ENCODE assay signal across 18 cellular contexts in the genomic region with DNA sequence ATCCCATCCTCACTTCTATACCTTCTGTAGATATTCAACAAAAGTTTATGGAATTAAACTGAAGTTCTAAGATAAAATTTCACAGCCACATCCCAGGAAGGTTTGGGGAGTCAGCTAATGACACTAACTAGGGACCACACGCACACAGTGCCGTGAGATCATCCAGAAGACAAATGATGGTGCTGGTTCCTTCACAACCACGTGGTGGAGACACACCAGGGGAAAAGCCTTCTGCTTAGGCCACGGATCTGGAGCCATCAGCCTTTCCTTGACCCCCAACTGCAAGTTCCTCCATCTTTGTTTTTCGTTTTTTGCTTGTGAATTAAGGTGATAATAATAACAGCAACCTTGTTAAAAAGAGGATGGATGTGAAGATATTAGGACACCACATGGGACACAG.
DNase-seq lines count a peak whose midpoint lies in the region; ATAC-seq, FAIRE-seq and TF ChIP-seq lines count a peak whose summit lies in the region.
"Had no signal": no experiment of that assay in that cellular context is flagged by ENCODE, and none has a peak within 500 bp of the region (broad histone marks: within the 10 kb centered on the region; RNA-seq: fewer than 3 reads in every experiment).

No MANE protein-coding gene starts in this region.

- DNase-seq in HepG2 (ENCODE audit: low spot score) (no peak), right lobe of liver (no peak), NCI-H69 (lab: John Stamatoyannopoulos, UW) (peak; percentile 12), dermis blood vessel endothelial cell (peak; percentile 5), GM23248 (no peak), osteocyte (ENCODE audit: extremely low spot score, unreplicated experiment) (no peak), GM10248 (ENCODE audit: extremely low spot score) (no peak), colonic mucosa (no peak)
- DNase-seq: CD4-positive, CD25-positive, alpha-beta regulatory T cell; DMS79; HCEC 1CT; NCI-H1436 treated with DMSO at 0.1 percent for 48 hours; NCI-H2081 treated with DMSO at 0.1 percent for 48 hours; NCI-H524 treated with DMSO at 0.1 percent for 48 hours; SK-N-SH had no signal

- H3K9ac ChIP-seq in HepG2 (ENCODE audit: insufficient read depth, low read depth, low read length) (no peak overlapping the region), GM23248 (no peak overlapping the region), colonic mucosa (ENCODE audit: low read depth in 2 of 2, low read length in 2 of 2) (no peak overlapping the region)
- H3K9ac ChIP-seq: SK-N-SH had no signal

- H3K36me3 ChIP-seq in HepG2 (replicated peaks in 1 of 2; ENCODE audit: control insufficient read depth in 1 of 2, insufficient read depth in 2 of 2, low read length in 2 of 2), result no peaks in the 10 kb centered on the region
- H3K36me3 ChIP-seq in right lobe of liver, result no peaks in the 10 kb centered on the region
- no peaks in the 10 kb centered on the region for H3K36me3 ChIP-seq in GM23248 (ENCODE audit: low read depth)
- H3K36me3 ChIP-seq in colonic mucosa, result no peaks in the 10 kb centered on the region

- H3K79me2 ChIP-seq in HepG2 (ENCODE audit: insufficient read depth, low read length) (no peaks in the 10 kb centered on the region), GM23248 (ENCODE audit: insufficient read depth) (no peaks in the 10 kb centered on the region)

- no peak overlapping the region for H3K27ac Mint-ChIP-seq in osteocyte (ENCODE audit: unreplicated experiment)
- H3K27ac Mint-ChIP-seq: CD4-positive, CD25-positive, alpha-beta regulatory T cell had no signal

- H3K4me3 Mint-ChIP-seq in osteocyte (ENCODE audit: unreplicated experiment), result no peak overlapping the region
- H3K4me3 Mint-ChIP-seq: CD4-positive, CD25-positive, alpha-beta regulatory T cell had no signal

- peaks cover 18% of the 10 kb centered on the region for H3F3A ChIP-seq in GM23248 (ENCODE audit: insufficient read depth)

- no peaks in the 10 kb centered on the region for H3K9me3 ChIP-seq in HepG2 (ENCODE audit: low read length)
- H3K9me3 ChIP-seq in right lobe of liver, result no peaks in the 10 kb centered on the region
- no peaks in the 10 kb centered on the region for H3K9me3 ChIP-seq in GM23248 (ENCODE audit: low read depth)
- no peaks in the 10 kb centered on the region for H3K9me3 ChIP-seq in colonic mucosa
- H3K9me3 ChIP-seq: A549, SK-N-SH had no signal

- 0 out of 2 replicates have a peak, but pooled peaks cover 10% of the 10 kb centered on the region for H3K4me1 ChIP-seq in HepG2 (ENCODE audit: insufficient read depth, low read length)
- H3K4me1 ChIP-seq in right lobe of liver, result no peaks in the 10 kb centered on the region
- H3K4me1 ChIP-seq in GM23248 (ENCODE audit: insufficient read depth), result peaks cover 24% of the 10 kb centered on the region
- H3K4me1 ChIP-seq in colonic mucosa, result no peaks in the 10 kb centered on the region
- H3K4me1 ChIP-seq: A549 had no signal

- no peak overlapping the region for H3K4me2 ChIP-seq in HepG2 (ENCODE audit: low read depth, low read length)
- H3K4me2 ChIP-seq in GM23248 (ENCODE audit: unreplicated experiment), result no peak overlapping the region
- H3K4me2 ChIP-seq: A549, SK-N-SH had no signal

- ATAC-seq in HepG2, result peak; percentile 45; the same call in 1 of the 3 replicates
- ATAC-seq in right lobe of liver, result no peak
- ATAC-seq: A549 had no signal

- H2AFZ ChIP-seq in HepG2 (ENCODE audit: low read length) (no peak overlapping the region), GM23248 (no peak overlapping the region)

- POLR2A ChIA-PET in HepG2 (lab: Yijun Ruan, JAX), result no interaction called here
- POLR2A ChIA-PET in GM10248 (lab: Yijun Ruan, JAX), result no interaction called here

- H3K27me3 ChIP-seq in HepG2 (ENCODE audit: control insufficient read depth in 1 of 2, insufficient read depth in 2 of 2, low read length in 2 of 2), result peaks cover 0 to 19% of the 10 kb centered on the region in 2 experiments; a peak in 1 of 5 replicates
- no peaks in the 10 kb centered on the region for H3K27me3 ChIP-seq in right lobe of liver
- no peaks in the 10 kb centered on the region for H3K27me3 ChIP-seq in GM23248 (replicated peaks; ENCODE audit: insufficient read depth)
- no peaks in the 10 kb centered on the region for H3K27me3 ChIP-seq in colonic mucosa

- TF ChIP-seq CTCF in HepG2 (CRISPR knock-in tag; IDR thresholded peaks at IDR 0.05) (no peak), right lobe of liver (IDR thresholded peaks at IDR 0.05) (no peak), osteocyte (IDR thresholded peaks at IDR 0.05) (no peak), GM10248 (IDR thresholded peaks at IDR 0.05; ENCODE audit: control extremely low read depth, extremely low read depth, low read depth, missing control alignments) (no peak), colonic mucosa (IDR thresholded peaks at IDR 0.05) (no peak)

- intact Hi-C loops in HepG2 (cut with micrococcal nuclease; ENCODE audit: unreplicated experiment) (no loop called here), right lobe of liver (cut with DNase I) (no loop called here), colonic mucosa (cut with DNase I) (no loop called here)

- H3K27ac ChIP-seq in HepG2 (ENCODE audit: extremely low read length, insufficient read depth, low read length) (no peak overlapping the region), right lobe of liver (no peak overlapping the region), GM23248 (no peak overlapping the region), colonic mucosa (no peak overlapping the region)
- H3K27ac ChIP-seq: A549 had no signal

- H3K4me1 Mint-ChIP-seq in osteocyte (ENCODE audit: unreplicated experiment), result peaks cover 51% of the 10 kb centered on the region
- H3K4me1 Mint-ChIP-seq: CD4-positive, CD25-positive, alpha-beta regulatory T cell had no signal

- TF ChIP-seq POLR2A in HepG2 (IDR thresholded peaks at IDR 0.05; ENCODE audit: insufficient read depth in 1 of 2, low read depth in 2 of 2, low read length in 2 of 2), result no peak
- no peak for TF ChIP-seq POLR2A in right lobe of liver (IDR thresholded peaks at IDR 0.05)

- BruUV-seq in HepG2 (replicated peaks; lab: Mats Ljungman, UMichigan), result no TSS peak

- H3K4me3 ChIP-seq in HepG2 (replicated peaks in 1 of 3; ENCODE audit: insufficient read depth in 1 of 3, low read depth in 2 of 3, low read length in 3 of 3), result no peak overlapping the region
- no peak overlapping the region for H3K4me3 ChIP-seq in right lobe of liver
- no peak overlapping the region for H3K4me3 ChIP-seq in GM23248
- H3K4me3 ChIP-seq in colonic mucosa, result no peak overlapping the region
- H3K4me3 ChIP-seq: A549 had no signal

- H3K9me3 Mint-ChIP-seq in osteocyte (ENCODE audit: unreplicated experiment), result no peaks in the 10 kb centered on the region

- no peaks in the 10 kb centered on the region for H3K36me3 Mint-ChIP-seq in osteocyte (ENCODE audit: unreplicated experiment)
- H3K36me3 Mint-ChIP-seq: CD4-positive, CD25-positive, alpha-beta regulatory T cell had no signal

- H4K20me1 ChIP-seq in HepG2 (ENCODE audit: insufficient read depth, low read length) (0 out of 2 replicates have a peak, but pooled peaks cover under 1% of the 10 kb centered on the region), GM23248 (ENCODE audit: insufficient read depth) (no peaks in the 10 kb centered on the region)

- in situ Hi-C loops in HepG2 (cut with HindIII; ENCODE audit: extremely low pct_ligation_motif_present, low pct_unique_long_range_greater_than_20kb) (loop anchor here (25.0 kb wide), 1 partner anchor 506 kb away; no protein-coding TSS in a partner anchor), GM23248 (cut with MboI) (no loop called here)

- FAIRE-seq in HepG2 (lab: Jason Lieb, UNC), result no peak
- FAIRE-seq: A549, G401.6, GM12892 had no signal

- WGBS in HepG2 (ENCODE audit: low lambda C conversion rate), result 9% methylated on average over 5 of the region's 5 CpGs
- 41% methylated on average over 5 of the region's 5 CpGs for WGBS in right lobe of liver (ENCODE audit: insufficient coverage, low coverage, low lambda C conversion rate, missing lambda C conversion rate)
- WGBS in GM23248 (ENCODE audit: low coverage in 1 of 2, low lambda C conversion rate in 2 of 2, missing lambda C conversion rate in 2 of 2), 2 experiments, result 83 to 90% methylated on average over 5 of the region's 5 CpGs

- TF ChIP-seq EP300 in HepG2 (IDR thresholded peaks at IDR 0.05; ENCODE audit: low read depth in 2 of 2, low read length in 2 of 2) (no peak), HepG2 (CRISPR knock-in tag; IDR thresholded peaks at IDR 0.05; ENCODE audit: borderline replicate concordance) (no peak)

- no peak for TF ChIP-seq RAD21 in HepG2 (CRISPR knock-in tag; IDR thresholded peaks at IDR 0.05)

- H3K9me2 ChIP-seq in GM23248 (ENCODE audit: insufficient read depth), result no peaks in the 10 kb centered on the region
- H3K9me2 ChIP-seq: SK-N-SH had no signal

- H3K27me3 Mint-ChIP-seq in osteocyte (ENCODE audit: unreplicated experiment), result no peaks in the 10 kb centered on the region
- H3K27me3 Mint-ChIP-seq: CD4-positive, CD25-positive, alpha-beta regulatory T cell had no signal

- CTCF ChIA-PET in HepG2 (lab: Yijun Ruan, JAX; ENCODE audit: low intra/inter-chr PET ratio, low total read pairs) (no interaction called here), GM10248 (lab: Yijun Ruan, JAX) (interaction anchor here (1.4 kb wide), 2 partner anchors 10 to 71 kb away, joined by 3 read pairs; no protein-coding TSS in a partner anchor)

TF ChIP-seq in HepG2, 621 proteins besides CTCF, POLR2A, EP300 and RAD21 (continues in another document):
- TF ChIP-seq CBX1 (IDR thresholded peaks at IDR 0.05; ENCODE audit: low read depth), result no peak
- no peak for TF ChIP-seq ZBTB4 (CRISPR knock-in tag; IDR thresholded peaks at IDR 0.05; ENCODE audit: borderline replicate concordance)

Comparison
In these comparisons a context has a peak if more than half of its experiments do, and no peak if none do; other contexts are left out.
1. DNase-seq: peak in NCI-H69 (single experiment) and dermis blood vessel endothelial cell (single experiment); none in HepG2 (single experiment), right lobe of liver (0 of 3), GM23248 (single experiment), osteocyte (single experiment), GM10248 (single experiment) and colonic mucosa (single experiment).